In the genomic region with DNA sequence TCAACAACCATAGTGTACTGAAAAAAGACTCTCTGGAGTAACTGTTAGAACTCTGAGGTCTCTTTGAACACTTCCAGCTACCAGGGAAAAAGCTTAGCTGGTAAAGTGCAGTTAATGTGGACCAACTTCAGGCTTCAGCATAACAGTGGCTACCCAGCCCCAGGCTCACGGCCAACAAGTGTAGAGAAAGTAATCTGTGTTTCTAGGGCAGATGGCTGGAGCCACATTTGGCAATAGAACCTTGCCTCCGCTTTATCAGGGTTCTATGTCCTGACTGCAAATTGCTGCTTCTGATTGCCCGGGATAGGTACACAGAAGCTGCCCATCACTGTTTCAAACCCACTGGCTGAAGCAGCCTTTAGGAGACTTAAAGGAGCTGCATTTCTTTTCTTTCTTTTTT, we compare ENCODE assay signal across 13 cellular contexts.
"Had no signal": no experiment of that assay in that cellular context is flagged by ENCODE, and none has a peak within 500 bp of the region (broad histone marks: within the 10 kb centered on the region; RNA-seq: fewer than 3 reads in every experiment).

No MANE protein-coding gene starts in this region.

- H3K4me1 ChIP-seq: esophagus squamous epithelium, heart left ventricle had no signal

- H3K4me3 ChIP-seq: dorsolateral prefrontal cortex, esophagus squamous epithelium, heart left ventricle had no signal

- ATAC-seq: foreskin keratinocyte; stimulated activated naive B cell treated with anti-CD40 and anti-IgM and Interleukin-4, amounts not matched to agents 10 μg/mL and 1 μg/mL and 100 μg/mL, for 72 hours; T-helper 17 cell had no signal

- H3K9me3 ChIP-seq: esophagus squamous epithelium had no signal

- H3K36me3 ChIP-seq: esophagus squamous epithelium, heart left ventricle had no signal

- H3K27me3 ChIP-seq: foreskin keratinocyte had no signal

- H3K27ac ChIP-seq: dorsolateral prefrontal cortex, esophagus squamous epithelium, foreskin keratinocyte, heart left ventricle had no signal

- DNase-seq: activated CD4-positive, CD25-positive, alpha-beta regulatory T cell; activated naive CD4-positive, alpha-beta T cell treated with anti-CD3 and anti-CD28 coated beads, Interleukin-2, amount 50 U/mL, for 16 hours; activated T-cell treated with anti-CD3 and anti-CD28 coated beads, Interleukin-2, amount 50 U/mL, for 1 hour; amniotic stem cell; esophagus squamous epithelium; foreskin keratinocyte; mesendoderm; posterior cingulate gyrus; stimulated activated CD4-positive, alpha-beta T cell treated with anti-CD3 and anti-CD28 coated beads, Interleukin-1b, Interleukin-23, amount 100 ng/mL, for 48 hours; stimulated activated naive B cell treated with anti-CD40 and anti-IgM and Interleukin-4, amounts not matched to agents 10 μg/mL and 1 μg/mL and 100 μg/mL, for 72 hours; T-helper 17 cell had no signal
